ENCODE assay signal across 9 cellular contexts in the genomic region with DNA sequence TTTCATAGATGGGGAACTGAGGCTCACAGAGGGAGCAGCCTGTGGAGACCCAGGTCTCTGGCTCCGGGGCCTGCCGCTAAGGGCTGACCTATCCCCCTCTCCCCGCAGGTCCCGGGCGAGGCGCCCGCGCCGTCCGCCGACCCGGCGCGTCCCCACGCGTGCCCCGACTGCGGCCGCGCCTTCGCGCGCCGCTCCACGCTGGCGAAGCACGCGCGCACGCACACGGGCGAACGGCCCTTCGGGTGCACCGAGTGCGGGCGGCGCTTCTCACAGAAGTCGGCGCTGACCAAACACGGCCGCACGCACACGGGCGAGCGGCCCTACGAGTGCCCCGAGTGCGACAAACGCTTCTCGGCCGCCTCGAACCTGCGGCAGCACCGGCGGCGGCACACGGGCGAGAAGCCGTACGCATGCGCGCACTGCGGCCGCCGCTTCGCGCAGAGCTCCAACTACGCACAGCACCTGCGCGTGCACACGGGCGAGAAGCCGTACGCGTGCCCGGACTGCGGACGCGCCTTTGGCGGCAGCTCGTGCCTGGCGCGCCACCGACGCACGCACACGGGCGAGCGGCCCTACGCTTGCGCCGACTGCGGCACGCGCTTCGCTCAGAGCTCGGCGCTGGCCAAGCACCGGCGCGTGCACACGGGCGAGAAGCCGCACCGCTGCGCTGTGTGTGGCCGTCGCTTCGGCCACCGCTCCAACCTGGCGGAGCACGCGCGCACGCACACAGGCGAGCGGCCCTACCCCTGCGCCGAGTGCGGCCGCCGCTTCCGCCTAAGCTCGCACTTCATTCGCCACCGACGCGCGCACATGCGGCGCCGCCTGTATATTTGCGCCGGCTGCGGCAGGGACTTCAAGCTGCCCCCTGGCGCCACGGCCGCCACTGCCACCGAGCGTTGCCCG. TPM values are rescaled to one million over a fixed set of nuclear protein-coding genes. Genes with fewer than 3 reads are reported as not detected.
DNase-seq lines count a peak whose midpoint lies in the region; ATAC-seq, FAIRE-seq and TF ChIP-seq lines count a peak whose summit lies in the region.
"Had no signal": no experiment of that assay in that cellular context is flagged by ENCODE, and none has a peak within 500 bp of the region (broad histone marks: within the 10 kb centered on the region; RNA-seq: fewer than 3 reads in every experiment).

No MANE protein-coding gene starts in this region.

- H3K27ac ChIP-seq in BLaER1 (peak overlapping the region; percentile 81), esophagus squamous epithelium (peak overlapping the region; percentile 79 to 88 (median 88))

- H3K4me1 ChIP-seq in BLaER1 = peaks cover 46% of the 10 kb centered on the region
- peaks cover 2% of the 10 kb centered on the region for H3K4me1 ChIP-seq in NT2/D1 (ENCODE audit: insufficient read depth, insufficient read length)
- peaks cover 3 to 26% (median 16%) of the 10 kb centered on the region in 3 donors for H3K4me1 ChIP-seq in esophagus squamous epithelium

- peak in 4 of 6 experiments; percentile 7 to 28 (median 16) for TF ChIP-seq CTCF in esophagus squamous epithelium (IDR thresholded peaks at IDR 0.05)

- peak; percentile 63 for ATAC-seq in HG03457 (IDR thresholded peaks at IDR 0.05; ENCODE audit: unreplicated experiment)

- H3K9ac ChIP-seq in BLaER1 (peak overlapping the region; percentile 77), NT2/D1 (ENCODE audit: insufficient read length, low read depth) (peak overlapping the region; percentile 92)

- intact Hi-C loops in esophagus squamous epithelium (cut with DNase I) = no loop called here

- FAIRE-seq in GM19239 (lab: Jason Lieb, UNC) = peak; percentile 93
- FAIRE-seq: TTC549 had no signal

- H3K36me3 ChIP-seq in BLaER1 = peaks cover 80% of the 10 kb centered on the region
- peaks cover 48% of the 10 kb centered on the region for H3K36me3 ChIP-seq in NT2/D1 (ENCODE audit: insufficient read depth, insufficient read length, low read length)
- peaks cover 0 to 30% (median 4%) of the 10 kb centered on the region in 3 donors for H3K36me3 ChIP-seq in esophagus squamous epithelium

- H3K9me3 ChIP-seq in BLaER1 = no peaks in the 10 kb centered on the region
- H3K9me3 ChIP-seq in NT2/D1 (ENCODE audit: insufficient read depth, low read length) = no peaks in the 10 kb centered on the region
- H3K9me3 ChIP-seq in esophagus squamous epithelium = no peaks in the 10 kb centered on the region

- H4K20me1 ChIP-seq in BLaER1 = peaks cover 88% of the 10 kb centered on the region

- no peaks in the 10 kb centered on the region for H3K27me3 ChIP-seq in BLaER1
- no peaks in the 10 kb centered on the region for H3K27me3 ChIP-seq in NT2/D1 (ENCODE audit: insufficient read depth, insufficient read length)
- H3K27me3 ChIP-seq in esophagus squamous epithelium = no peaks in the 10 kb centered on the region

- no CpG with 5 or more reads among the region's 142 CpGs for WGBS in esophagus squamous epithelium, 2 donors

- DNase-seq in GM19239 (ENCODE audit: insufficient read length, low spot score) = peak; percentile 93
- DNase-seq in NT2/D1 (ENCODE audit: low read depth, low spot score) = peak; percentile 94
- peak; percentile 89 to 93 for DNase-seq in activated T-cell treated with anti-CD3 and anti-CD28 coated beads, Interleukin-2, amount 50 U/mL, for 48 hours
- no peak for DNase-seq in esophagus squamous epithelium (lab: John Stamatoyannopoulos, UW)
- DNase-seq in myocyte (ENCODE audit: low read depth) = peak; percentile 60
- peak; percentile 72 to 89 for DNase-seq in stimulated activated CD8-positive, alpha-beta memory T cell treated with anti-CD3 and anti-CD28 coated beads, Interleukin-7, amount 100 ng/mL, for 4 hours (ENCODE audit: low read depth in 2 of 2)

- peak overlapping the region; percentile 91 for H3K4me2 ChIP-seq in BLaER1

- peak overlapping the region; percentile 70 for H3K4me3 ChIP-seq in BLaER1
- H3K4me3 ChIP-seq in NT2/D1 (ENCODE audit: insufficient read length, low read depth) = peak overlapping the region; percentile 60
- peak overlapping the region; percentile 52 to 91 (median 60) for H3K4me3 ChIP-seq in esophagus squamous epithelium

- TF ChIP-seq POLR2A in esophagus squamous epithelium (IDR thresholded peaks at IDR 0.05) = peak in 3 of 4 donors; percentile 37 to 53 (median 43)

RNA-seq across cellular contexts. Expression of gene ZNF771, which starts 10.3 kb away (rescaled TPM):
- total RNA-seq in esophagus squamous epithelium (10 to 100 TPM in 1 of 4 donors, 1 to 10 TPM in 3; 3.7 to 15.1 (median 7.0) TPM), myocyte (27.7 and 33.6 TPM in 2 replicates)
- 11.2 TPM for polyA plus RNA-seq in myocyte (2012)

RNA-seq across cellular contexts. Expression of gene DCTPP1, which starts 12.1 kb away (rescaled TPM):
- total RNA-seq in esophagus squamous epithelium (10 to 100 TPM in 3 of 4 donors, 1 to 10 TPM in 1; 7.4 to 28.6 (median 22.7) TPM), myocyte (8.6 and 12.5 TPM in 2 replicates)
- 27.1 TPM for polyA plus RNA-seq in myocyte (2012)

RNA-seq across cellular contexts. Expression of gene ZNF48, which starts 22.5 kb away (rescaled TPM):
- total RNA-seq in esophagus squamous epithelium (1 to 10 TPM; 2.8 to 5.9 (median 4.5) TPM), myocyte (13.2 and 20.8 TPM in 2 replicates)
- 7.8 TPM for polyA plus RNA-seq in myocyte (2012)

RNA-seq across cellular contexts. Expression of gene SEPHS2, which starts 28.0 kb away (rescaled TPM):
- total RNA-seq in esophagus squamous epithelium = 10 to 100 TPM; 17.7 to 23.5 (median 19.7) TPM
- total RNA-seq in myocyte = 6.8 and 7.8 TPM in 2 replicates
- polyA plus RNA-seq in myocyte (2012) = 37.3 TPM

RNA-seq across cellular contexts. Expression of gene SEPTIN1, which starts 35.3 kb away (rescaled TPM):
- total RNA-seq in esophagus squamous epithelium (1 to 10 TPM; 1.2 to 7.1 (median 2.7) TPM), myocyte (0.13 TPM in 1 of 2 replicates, not detected in the other)
- 2.9 TPM for polyA plus RNA-seq in myocyte (2012)
